In the genomic region with DNA sequence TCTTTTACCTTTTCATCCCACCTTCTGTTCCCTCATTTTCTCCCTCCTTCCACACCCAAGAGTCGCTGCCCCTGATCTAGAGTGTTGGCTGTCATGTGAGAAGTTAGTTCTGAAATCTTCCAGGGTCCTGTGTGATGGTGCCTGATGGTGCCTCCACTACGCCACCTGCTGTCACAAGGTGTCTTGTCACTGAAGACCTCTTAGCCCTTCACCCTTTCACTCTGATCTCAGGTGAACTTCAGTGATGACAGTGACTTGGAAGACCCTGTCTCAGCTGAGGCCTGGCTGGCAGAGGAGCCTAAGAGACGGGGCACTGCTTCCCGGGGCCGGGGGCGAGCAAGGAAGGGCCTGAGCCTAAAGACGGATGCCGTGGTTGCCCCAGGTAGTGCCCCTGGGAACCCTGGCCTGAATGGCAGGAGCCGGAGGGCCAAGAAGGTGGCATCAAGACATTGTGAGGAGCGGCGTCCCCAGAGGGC, we compare ENCODE assay signal across 8 cellular contexts. TPM values are rescaled to one million over a fixed set of nuclear protein-coding genes. Genes with fewer than 3 reads are reported as not detected.
DNase-seq lines count a peak whose midpoint lies in the region; TF ChIP-seq lines count a peak whose summit lies in the region.
"Had no signal": no experiment of that assay in that cellular context is flagged by ENCODE, and none has a peak within 500 bp of the region (broad histone marks: within the 10 kb centered on the region; RNA-seq: fewer than 3 reads in every experiment).

No MANE protein-coding gene starts in this region.

- POLR2A ChIA-PET in GM10248 (lab: Yijun Ruan, JAX), result no interaction called here

- peak; percentile 80 for DNase-seq in GM10248 (ENCODE audit: extremely low spot score)
- peak; percentile 47 for DNase-seq in MV-4-11 (lab: John Stamatoyannopoulos, UW)
- DNase-seq in activated CD4-positive, alpha-beta T cell treated with anti-CD3 and anti-CD28 coated beads for 1 hour, result peak; percentile 56
- peak; percentile 49 for DNase-seq in cerebellum (ENCODE audit: low spot score)
- peak; percentile 75 for DNase-seq in left kidney (ENCODE audit: low read depth, low spot score)
- DNase-seq in stimulated activated CD4-positive, alpha-beta T cell treated with anti-CD3 and anti-CD28 coated beads, TNF-alpha, amount 100 ng/mL, for 4 hours (ENCODE audit: low read depth in 3 of 3), result peak; percentile 55 to 67 (median 57)
- no peak for DNase-seq in NCI-H128 (lab: John Stamatoyannopoulos, UW; ENCODE audit: unreplicated experiment)

- peak; percentile 68 for TF ChIP-seq CTCF in GM10248 (IDR thresholded peaks at IDR 0.05; ENCODE audit: control extremely low read depth, extremely low read depth, low read depth, missing control alignments)

- CTCF ChIA-PET in GM10248 (lab: Yijun Ruan, JAX), result interaction anchor here (0.9 to 25.5 kb wide), 20 partner anchors 9 to 222 kb away, joined by 3 to 383 read pairs (median 4); a partner anchor contains a TSS

RNA-seq across cellular contexts. Expression of a gene that starts 7.6 kb away (rescaled TPM):
- total RNA-seq in cerebellum, result 236 TPM

RNA-seq across cellular contexts. Expression of a gene that starts 11.7 kb away (rescaled TPM):
- total RNA-seq in cerebellum, result 20.7 TPM

RNA-seq across cellular contexts. Expression of a gene that starts 19.7 kb away (rescaled TPM):
- 5.1 TPM for total RNA-seq in cerebellum

RNA-seq across cellular contexts. Expression of a gene that starts 33.6 kb away (rescaled TPM):
- 34.9 TPM for total RNA-seq in cerebellum

RNA-seq across cellular contexts. Expression of a gene that starts 48.4 kb away (rescaled TPM):
- total RNA-seq in cerebellum, result not detected
- total RNA-seq: glomerular endothelial cell had no signal
